1 cellular context compared by ENCODE assay signal in the genomic region with DNA sequence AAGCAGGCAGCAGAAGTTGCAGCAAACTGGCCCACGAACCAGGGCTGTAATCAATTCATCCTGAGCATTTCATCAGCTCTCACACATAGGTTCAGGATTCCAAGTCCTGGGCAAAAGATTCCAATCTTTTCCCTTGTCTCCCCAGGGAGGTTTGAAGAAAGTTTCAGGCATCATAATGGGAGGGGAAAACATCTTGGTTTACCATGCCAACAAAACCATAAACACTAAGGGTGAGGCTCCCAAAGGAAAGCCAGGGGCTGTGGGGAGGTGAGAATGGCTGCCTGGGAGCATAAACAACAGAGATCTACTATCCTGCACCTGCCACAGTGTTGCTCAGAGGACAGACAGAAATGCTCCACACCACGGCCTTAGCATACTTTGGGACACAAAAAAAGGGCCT.
TF ChIP-seq lines count a peak whose summit lies in the region.

No MANE protein-coding gene starts in this region.

TF ChIP-seq in H1, 55 proteins besides CTCF, POLR2A, EP300 and RAD21 (continued from another document):
- no peak for TF ChIP-seq SRF (IDR thresholded peaks at IDR 0.05; ENCODE audit: low read depth, low read length)
- TF ChIP-seq HDAC6 (IDR thresholded peaks at IDR 0.05; ENCODE audit: low read depth, low read length) = no peak
- no peak for TF ChIP-seq NANOG (IDR thresholded peaks at IDR 0.05; ENCODE audit: insufficient read depth, low read depth, low read length, poor library complexity, severe bottlenecking)
- no peak for TF ChIP-seq POU5F1 (IDR thresholded peaks at IDR 0.05; ENCODE audit: low read depth, low read length)
- TF ChIP-seq GABPA (IDR thresholded peaks at IDR 0.05; ENCODE audit: borderline replicate concordance, insufficient read depth, low read length) = no peak
- no peak for TF ChIP-seq TCF12 (IDR thresholded peaks at IDR 0.05; ENCODE audit: low read depth, low read length)
- TF ChIP-seq SIRT6 (IDR thresholded peaks at IDR 0.05; ENCODE audit: low read length) = no peak
- no peak for TF ChIP-seq ZNF274 (IDR thresholded peaks at IDR 0.05; ENCODE audit: borderline replicate concordance, extremely low read depth, low read length)
- TF ChIP-seq NRF1 (IDR thresholded peaks at IDR 0.05; ENCODE audit: low read depth, low read length) = no peak
- TF ChIP-seq BCL11A (IDR thresholded peaks at IDR 0.05; ENCODE audit: low read depth in 2 of 2, low read length in 2 of 2) = no peak
- no peak for TF ChIP-seq JUND (IDR thresholded peaks at IDR 0.05; ENCODE audit: low read length)
